ENCODE assay signal across 8 cellular contexts in genomic region chr5:14581891-14582796, GRCh38.
A peak's percentile ranks its signal among the peaks of the same experiment; 100 is the strongest.
DNase-seq lines count a peak whose midpoint lies in the region; ATAC-seq lines count a peak whose summit lies in the region.

No MANE protein-coding gene starts in this region.

- no peaks in the 10 kb centered on the region for H3K36me3 ChIP-seq in muscle layer of colon (ENCODE audit: insufficient read depth, low read length)

- DNase-seq in NCI-H1436 (lab: John Stamatoyannopoulos, UW) (peak; percentile 42), NCI-H1436 treated with DMSO at 0.1 percent for 48 hours (lab: John Stamatoyannopoulos, UW) (no peak), NCI-H2171 treated with DMSO at 0.1 percent for 48 hours (lab: John Stamatoyannopoulos, UW) (peak; percentile 83)
- DNase-seq in activated CD4-positive, alpha-beta T cell treated with anti-CD3 and anti-CD28 coated beads, Interleukin-2, amount 50 U/mL, for 24 hours (ENCODE audit: low read depth in 1 of 2, low spot score in 1 of 2): peak; percentile 63 to 73
- peak; percentile 81 for DNase-seq in effector CD4-positive, alpha-beta T cell
- DNase-seq in stimulated activated CD8-positive, alpha-beta memory T cell treated with anti-CD3 and anti-CD28 coated beads, Interleukin-7, amount 100 ng/mL, for 48 hours (ENCODE audit: extremely low read depth in 1 of 2, low read depth in 1 of 2): peak; percentile 64 to 74

- peaks cover 7% of the 10 kb centered on the region for H3K4me1 ChIP-seq in muscle layer of colon (ENCODE audit: insufficient read depth, low read length)

- no peak overlapping the region for H3K9ac ChIP-seq in muscle layer of colon (ENCODE audit: low read length)

- ATAC-seq in HG02938 (IDR thresholded peaks at IDR 0.05; ENCODE audit: unreplicated experiment): peak; percentile 85

- H3K27ac ChIP-seq in muscle layer of colon (ENCODE audit: low read depth, low read length): peak overlapping the region; percentile 24

- no peaks in the 10 kb centered on the region for H3K9me3 ChIP-seq in muscle layer of colon (ENCODE audit: low read length)

- peak overlapping the region; percentile 8 to 41 for H3K4me3 ChIP-seq in muscle layer of colon (ENCODE audit: low read depth in 1 of 2, low read length in 2 of 2)

- H3K27me3 ChIP-seq in muscle layer of colon (ENCODE audit: control insufficient read depth in 1 of 2, insufficient read depth in 2 of 2, low read length in 2 of 2): no peaks in the 10 kb centered on the region
